ENCODE assay signal across 9 cellular contexts in the genomic region with DNA sequence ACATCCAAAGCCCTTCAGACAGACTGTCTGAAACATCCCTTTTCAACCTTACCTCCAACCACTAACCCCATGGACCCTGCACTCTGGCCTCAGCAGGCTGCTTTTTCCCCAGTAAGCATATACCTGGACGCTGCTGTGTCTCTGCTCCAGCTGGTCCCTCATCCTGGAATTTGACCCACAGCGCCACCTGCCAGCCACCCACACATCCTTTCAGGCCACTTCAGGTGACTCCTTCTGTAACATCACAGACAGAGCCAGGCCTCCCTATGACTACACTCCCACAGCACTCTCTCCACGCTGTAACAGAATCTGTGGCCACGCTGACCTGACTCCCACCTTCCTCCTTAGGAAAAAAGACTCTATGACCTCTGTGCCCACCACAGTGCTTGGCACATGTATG. TPM values are rescaled to one million over a fixed set of nuclear protein-coding genes. Genes with fewer than 3 reads are reported as not detected.
DNase-seq lines count a peak whose midpoint lies in the region; ATAC-seq and TF ChIP-seq lines count a peak whose summit lies in the region.
"Had no signal": no experiment of that assay in that cellular context is flagged by ENCODE, and none has a peak within 500 bp of the region (broad histone marks: within the 10 kb centered on the region; RNA-seq: fewer than 3 reads in every experiment).

No MANE protein-coding gene starts in this region.

- POLR2A ChIA-PET in CD4-positive, alpha-beta memory T cell (lab: Charles Lee; ENCODE audit: partially characterized antibody) = interaction anchor here (0.9 to 10.8 kb wide), 5 partner anchors 8 to 33 kb away, joined by 3 to 236 read pairs (median 5); no protein-coding TSS in a partner anchor

- ATAC-seq in aorta (ENCODE audit: low FRiP score) = no peak
- no peak for ATAC-seq in Right ventricle myocardium superior (ENCODE audit: poor library complexity)

- H3K27ac ChIP-seq in CD4-positive, alpha-beta memory T cell (ENCODE audit: low read depth, low read length) = peak overlapping the region; percentile 87
- H3K27ac ChIP-seq in brain microvascular endothelial cell (peak overlapping the region; percentile 26), muscle layer of colon (ENCODE audit: low read depth, low read length) (no peak overlapping the region), aorta (ENCODE audit: low read depth in 1 of 2, low read length in 2 of 2) (no peak overlapping the region)

- no peak for DNase-seq in CD4-positive, alpha-beta memory T cell
- DNase-seq in HuH-7.5 (ENCODE audit: low spot score) (peak; percentile 56), brain microvascular endothelial cell (no peak), aorta (no peak), NCI-H1105 (lab: John Stamatoyannopoulos, UW) (no peak), Right ventricle myocardium superior (no peak)
- no peak for DNase-seq in central memory CD4-positive, alpha-beta T cell

- peak overlapping the region; percentile 54 to 96 (median 86) for H3K27ac Mint-ChIP-seq in CD4-positive, alpha-beta memory T cell

- H3K4me3 Mint-ChIP-seq in CD4-positive, alpha-beta memory T cell = peak overlapping the region; percentile 53 to 97 (median 84)

- no peaks in the 10 kb centered on the region for H3K27me3 Mint-ChIP-seq in CD4-positive, alpha-beta memory T cell

- H3K9me3 ChIP-seq in CD4-positive, alpha-beta memory T cell (ENCODE audit: control insufficient read depth in 1 of 2, low read length in 2 of 2) = no peaks in the 10 kb centered on the region
- no peaks in the 10 kb centered on the region for H3K9me3 ChIP-seq in muscle layer of colon (ENCODE audit: low read length)
- no peaks in the 10 kb centered on the region for H3K9me3 ChIP-seq in aorta (ENCODE audit: control insufficient read depth, low read length)

- TF ChIP-seq CTCF in brain microvascular endothelial cell (IDR thresholded peaks at IDR 0.05; ENCODE audit: low read depth, low read length, missing control alignments) = peak; percentile 38

- WGBS in aorta, 2 donors = 73% methylated on average over 4 of the region's 4 CpGs

- no peaks in the 10 kb centered on the region for H3K27me3 ChIP-seq in CD4-positive, alpha-beta memory T cell (ENCODE audit: insufficient read depth, low read length)
- no peaks in the 10 kb centered on the region for H3K27me3 ChIP-seq in brain microvascular endothelial cell (replicated peaks)
- H3K27me3 ChIP-seq in muscle layer of colon (ENCODE audit: control insufficient read depth in 1 of 2, insufficient read depth in 2 of 2, low read length in 2 of 2) = no peaks in the 10 kb centered on the region
- no peaks in the 10 kb centered on the region for H3K27me3 ChIP-seq in aorta (ENCODE audit: control insufficient read depth in 1 of 2, insufficient read depth in 2 of 2, low read length in 1 of 2)

- in situ Hi-C loops in brain microvascular endothelial cell (cut with HindIII; ENCODE audit: low pct_ligation_motif_present, low sequenced_read_pairs) = no loop called here

- H3K4me1 Mint-ChIP-seq in CD4-positive, alpha-beta memory T cell = peaks cover 65 to 92% (median 74%) of the 10 kb centered on the region in 4 donors

- H3K9me3 Mint-ChIP-seq in CD4-positive, alpha-beta memory T cell = no peaks in the 10 kb centered on the region

- H3K4me3 ChIP-seq in CD4-positive, alpha-beta memory T cell (ENCODE audit: low read length in 2 of 2) = no peak overlapping the region
- H3K4me3 ChIP-seq in brain microvascular endothelial cell (ENCODE audit: low read depth, low read length) (no peak overlapping the region), muscle layer of colon (ENCODE audit: low read depth in 1 of 2, low read length in 2 of 2) (no peak overlapping the region), aorta (ENCODE audit: low read length in 2 of 2) (no peak overlapping the region)

- peak overlapping the region; percentile 0 for H3K9ac ChIP-seq in muscle layer of colon (ENCODE audit: low read length)

- intact Hi-C loops in CD4-positive, alpha-beta memory T cell (cut with micrococcal nuclease) = no loop called here
- intact Hi-C loops in aorta (cut with DNase I) (no loop called here), Right ventricle myocardium superior (cut with DNase I) (no loop called here)

- H3K36me3 ChIP-seq in CD4-positive, alpha-beta memory T cell (ENCODE audit: insufficient read depth, low read length) = peaks cover 21% of the 10 kb centered on the region
- H3K36me3 ChIP-seq in brain microvascular endothelial cell (replicated peaks) (peaks cover 2% of the 10 kb centered on the region), muscle layer of colon (ENCODE audit: insufficient read depth, low read length) (peaks cover 7% of the 10 kb centered on the region), aorta (ENCODE audit: control insufficient read depth in 1 of 2, insufficient read depth in 2 of 2, low read length in 1 of 2) (no peaks in the 10 kb centered on the region)

- CTCF ChIA-PET in CD4-positive, alpha-beta memory T cell (lab: Charles Lee; ENCODE audit: partially characterized antibody) = interaction anchor here (0.6 to 15.0 kb wide), 7 partner anchors 10 to 69 kb away, joined by 3 to 109 read pairs (median 4); no protein-coding TSS in a partner anchor

- H3K4me1 ChIP-seq in CD4-positive, alpha-beta memory T cell (ENCODE audit: insufficient read depth, low read length) = peaks cover 78% of the 10 kb centered on the region
- H3K4me1 ChIP-seq in muscle layer of colon (ENCODE audit: insufficient read depth, low read length) = peaks cover 57% of the 10 kb centered on the region
- H3K4me1 ChIP-seq in aorta (ENCODE audit: control insufficient read depth in 1 of 2, insufficient read depth in 2 of 2, low read length in 2 of 2) = peaks cover 2 to 6% of the 10 kb centered on the region in 2 donors

- peaks cover 39 to 74% of the 10 kb centered on the region in 2 donors for H3K36me3 Mint-ChIP-seq in CD4-positive, alpha-beta memory T cell

RNA-seq across cellular contexts. Expression of a gene that starts 3.4 kb away (rescaled TPM):
- 100 to 1,000 TPM; 187 TPM for total RNA-seq in CD4-positive, alpha-beta memory T cell
- polyA plus RNA-seq in CD4-positive, alpha-beta memory T cell = 100 to 1,000 TPM; 135 to 150 TPM
- 100 to 1,000 TPM; 143 to 180 TPM for total RNA-seq in aorta
- 10 to 100 TPM; 60.5 to 79.5 TPM for polyA plus RNA-seq in aorta
- 66.2 TPM for total RNA-seq in Right ventricle myocardium superior

RNA-seq across cellular contexts. Expression of a gene that starts 59.3 kb away (rescaled TPM):
- not detected for total RNA-seq in CD4-positive, alpha-beta memory T cell
- not detected for polyA plus RNA-seq in CD4-positive, alpha-beta memory T cell
- total RNA-seq in aorta (not detected), Right ventricle myocardium superior (not detected)
- not detected for polyA plus RNA-seq in aorta
- total RNA-seq: SK-MEL-5 had no signal

Comparison
In these comparisons a context has a peak if more than half of its experiments do, and no peak if none do; other contexts are left out.
1. H3K27ac ChIP-seq: peak in CD4-positive, alpha-beta memory T cell (single experiment) and brain microvascular endothelial cell (single experiment); none in muscle layer of colon (single experiment) and aorta (0 of 2).